Comparison of ENCODE assay signal across 12 cellular contexts in the genomic region with DNA sequence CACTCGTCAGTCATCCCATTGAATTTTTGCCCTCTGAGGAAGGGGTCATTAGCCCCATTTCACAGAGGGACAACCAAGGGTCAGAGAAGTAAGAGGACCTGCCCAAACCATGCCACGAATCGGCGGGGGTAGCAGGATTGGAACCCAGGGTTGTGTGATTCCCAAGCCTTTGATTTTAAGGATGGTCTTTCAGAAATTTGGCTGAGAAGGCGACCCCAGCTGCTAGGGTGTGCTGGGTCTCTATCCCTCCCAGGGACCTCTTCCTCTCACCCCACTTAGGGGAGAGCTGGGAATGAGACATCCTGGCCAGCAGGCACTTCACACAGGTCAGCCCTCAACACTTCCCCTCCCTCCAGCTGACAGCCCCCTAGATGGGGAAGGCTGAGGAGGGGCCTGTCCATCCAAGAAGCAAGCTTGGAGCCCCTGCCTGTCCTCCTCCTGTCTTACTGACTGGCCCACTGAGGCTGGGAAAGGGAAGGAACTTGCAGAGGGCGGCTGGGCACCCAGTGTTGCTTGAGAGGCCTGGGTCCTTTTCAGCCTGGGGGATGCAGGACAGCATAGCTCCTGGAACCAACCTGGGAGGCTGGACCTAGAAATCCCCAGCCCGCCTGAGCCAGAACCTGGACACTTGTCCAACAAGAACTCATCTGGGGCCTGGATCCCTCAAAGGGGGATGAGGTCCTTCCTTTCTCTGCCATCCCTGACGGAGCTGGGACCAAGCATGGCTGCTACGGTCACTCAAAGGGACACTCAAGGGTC. TPM values are rescaled to one million over a fixed set of nuclear protein-coding genes. Genes with fewer than 3 reads are reported as not detected.
A peak's percentile ranks its signal among the peaks of the same experiment; 100 is the strongest.
DNase-seq lines count a peak whose midpoint lies in the region; ATAC-seq and TF ChIP-seq lines count a peak whose summit lies in the region.
"Had no signal": no experiment of that assay in that cellular context is flagged by ENCODE, and none has a peak within 500 bp of the region (broad histone marks: within the 10 kb centered on the region; RNA-seq: fewer than 3 reads in every experiment).

No MANE protein-coding gene starts in this region.

- intact Hi-C loops in esophagus squamous epithelium (cut with DNase I): no loop called here

- no peaks in the 10 kb centered on the region for H3K9me3 ChIP-seq in CD4-positive, CD25-positive, alpha-beta regulatory T cell (ENCODE audit: control insufficient read depth in 2 of 2, low read length in 2 of 2)
- H3K9me3 ChIP-seq in T-helper 17 cell (ENCODE audit: control insufficient read depth, low read length, poor library complexity, severe bottlenecking): no peaks in the 10 kb centered on the region
- no peaks in the 10 kb centered on the region for H3K9me3 ChIP-seq in esophagus squamous epithelium
- H3K9me3 ChIP-seq in osteoblast (ENCODE audit: low read depth, low read length): no peaks in the 10 kb centered on the region

- no peak for TF ChIP-seq POLR2A in esophagus squamous epithelium (IDR thresholded peaks at IDR 0.05)

- H3K4me2 ChIP-seq in osteoblast (ENCODE audit: insufficient read depth, low read length): peak overlapping the region; percentile 76
- H3K4me2 ChIP-seq: KMS-11 had no signal

- no peak for TF ChIP-seq CTCF in esophagus squamous epithelium (IDR thresholded peaks at IDR 0.05)
- TF ChIP-seq CTCF in osteoblast (IDR thresholded peaks at IDR 0.05; ENCODE audit: extremely low read depth, low read depth, low read length): no peak

- H3K27me3 Mint-ChIP-seq in CD4-positive, CD25-positive, alpha-beta regulatory T cell: peaks cover 48% of the 10 kb centered on the region
- H3K27me3 Mint-ChIP-seq in T-helper 17 cell: peaks cover 57% of the 10 kb centered on the region

- peaks cover 15% of the 10 kb centered on the region for H3K27me3 ChIP-seq in CD4-positive, CD25-positive, alpha-beta regulatory T cell (ENCODE audit: control insufficient read depth, insufficient read depth, low read length)
- H3K27me3 ChIP-seq in esophagus squamous epithelium (peaks cover 0 to 26% (median 0%) of the 10 kb centered on the region in 4 donors), osteoblast (ENCODE audit: insufficient read depth, low read length) (no peaks in the 10 kb centered on the region)

- H3K9me3 Mint-ChIP-seq in CD4-positive, CD25-positive, alpha-beta regulatory T cell: peaks cover 0 to 3% (median 0%) of the 10 kb centered on the region in 7 donors

- no peak overlapping the region for H3K27ac ChIP-seq in CD4-positive, CD25-positive, alpha-beta regulatory T cell (ENCODE audit: insufficient read depth, low read length, poor library complexity, severe bottlenecking)
- H3K27ac ChIP-seq in esophagus squamous epithelium (peak overlapping the region in 3 of 4 donors; percentile 14 to 81 (median 77)), osteoblast (ENCODE audit: low read depth, low read length) (no peak overlapping the region)
- H3K27ac ChIP-seq: KMS-11, WERI-Rb-1 had no signal

- no peak overlapping the region for H3K4me3 ChIP-seq in CD4-positive, CD25-positive, alpha-beta regulatory T cell (ENCODE audit: low read depth, low read length)
- H3K4me3 ChIP-seq in esophagus squamous epithelium (peak overlapping the region in 2 of 4 donors; percentile 55 to 73), osteoblast (ENCODE audit: insufficient read depth, low read length) (peak overlapping the region; percentile 71)

- peak overlapping the region in 3 of 4 donors; percentile 26 to 85 (median 83) for H3K4me3 Mint-ChIP-seq in CD4-positive, CD25-positive, alpha-beta regulatory T cell
- peak overlapping the region; percentile 88 for H3K4me3 Mint-ChIP-seq in T-helper 17 cell

- peaks cover 7% of the 10 kb centered on the region for H4K20me1 ChIP-seq in osteoblast (ENCODE audit: insufficient read depth, low read length)

- H3K4me1 Mint-ChIP-seq in CD4-positive, CD25-positive, alpha-beta regulatory T cell: peaks cover 0 to 26% (median 5%) of the 10 kb centered on the region in 4 donors
- peaks cover 16% of the 10 kb centered on the region for H3K4me1 Mint-ChIP-seq in T-helper 17 cell

- no peaks in the 10 kb centered on the region for H3K36me3 ChIP-seq in CD4-positive, CD25-positive, alpha-beta regulatory T cell (ENCODE audit: control insufficient read depth, insufficient read depth, low read length)
- H3K36me3 ChIP-seq in esophagus squamous epithelium (no peaks in the 10 kb centered on the region), osteoblast (ENCODE audit: insufficient read depth, low read length) (no peaks in the 10 kb centered on the region)
- H3K36me3 ChIP-seq: WERI-Rb-1 had no signal

- no peak for ATAC-seq in CD4-positive, CD25-positive, alpha-beta regulatory T cell (ENCODE audit: low read depth in 2 of 2)
- ATAC-seq in T-helper 17 cell (no peak), HG03025 (IDR thresholded peaks at IDR 0.05; ENCODE audit: low FRiP score, unreplicated experiment) (no peak)

- peaks cover 14% of the 10 kb centered on the region for H3K4me1 ChIP-seq in CD4-positive, CD25-positive, alpha-beta regulatory T cell (ENCODE audit: control insufficient read depth, insufficient read depth, low read length, poor library complexity, severe bottlenecking)
- H3K4me1 ChIP-seq in esophagus squamous epithelium (peaks cover 14 to 72% (median 40%) of the 10 kb centered on the region in 3 donors), osteoblast (ENCODE audit: insufficient read depth, low read length) (peaks cover 5% of the 10 kb centered on the region)

- no peak overlapping the region for H3K27ac Mint-ChIP-seq in CD4-positive, CD25-positive, alpha-beta regulatory T cell
- no peak overlapping the region for H3K27ac Mint-ChIP-seq in T-helper 17 cell

- 40 to 90% methylated on average over 3 to 5 of the region's 9 CpGs for WGBS in esophagus squamous epithelium, 2 donors

- H3K79me2 ChIP-seq in osteoblast (ENCODE audit: insufficient read depth, low read length): peaks cover 5% of the 10 kb centered on the region

- no peak for DNase-seq in CD4-positive, CD25-positive, alpha-beta regulatory T cell
- no peak for DNase-seq in T-helper 17 cell
- no peak for DNase-seq in esophagus squamous epithelium (lab: John Stamatoyannopoulos, UW)
- peak; percentile 58 for DNase-seq in osteoblast (ENCODE audit: insufficient read length, low spot score, missing footprints)
- DNase-seq in MV-4-11 (lab: John Stamatoyannopoulos, UW): no peak
- DNase-seq in NCI-H524 (lab: John Stamatoyannopoulos, UW): no peak
- DNase-seq in activated CD4-positive, CD25-positive, alpha-beta regulatory T cell treated with anti-CD3 and anti-CD28 coated beads, Interleukin-2, amount 50 U/mL, for 72 hours: no peak
- DNase-seq: DMS79; NK-92 treated with Interleukin-12 subunit alpha and Interleukin-12 subunit beta, amount 100 ng/mL, for 24 hours; WERI-Rb-1 had no signal

- no peak overlapping the region for H2AFZ ChIP-seq in osteoblast (ENCODE audit: low read length)

- no peaks in the 10 kb centered on the region for H3K36me3 Mint-ChIP-seq in CD4-positive, CD25-positive, alpha-beta regulatory T cell
- peaks cover 2% of the 10 kb centered on the region for H3K36me3 Mint-ChIP-seq in T-helper 17 cell (ENCODE audit: low read depth)

RNA-seq across cellular contexts. Expression of a gene that starts 1.7 kb away (rescaled TPM):
- total RNA-seq in CD4-positive, CD25-positive, alpha-beta regulatory T cell: 0.12 TPM
- not detected for polyA plus RNA-seq in CD4-positive, CD25-positive, alpha-beta regulatory T cell
- total RNA-seq in T-helper 17 cell (under 1 TPM; 0.32 to 0.34 TPM), esophagus squamous epithelium (10 to 100 TPM in 1 of 4 donors, 1 to 10 TPM in 3; 2.9 to 11.6 (median 5.1) TPM), osteoblast (38.0 and 39.8 TPM in 2 replicates)

Comparison
In these comparisons a context has a peak if more than half of its experiments do, and no peak if none do; other contexts are left out.
1. H3K27ac ChIP-seq: peak in esophagus squamous epithelium (3 of 4); none in CD4-positive, CD25-positive, alpha-beta regulatory T cell (single experiment) and osteoblast (single experiment).